8 cellular contexts compared by ENCODE assay signal in the genomic region with DNA sequence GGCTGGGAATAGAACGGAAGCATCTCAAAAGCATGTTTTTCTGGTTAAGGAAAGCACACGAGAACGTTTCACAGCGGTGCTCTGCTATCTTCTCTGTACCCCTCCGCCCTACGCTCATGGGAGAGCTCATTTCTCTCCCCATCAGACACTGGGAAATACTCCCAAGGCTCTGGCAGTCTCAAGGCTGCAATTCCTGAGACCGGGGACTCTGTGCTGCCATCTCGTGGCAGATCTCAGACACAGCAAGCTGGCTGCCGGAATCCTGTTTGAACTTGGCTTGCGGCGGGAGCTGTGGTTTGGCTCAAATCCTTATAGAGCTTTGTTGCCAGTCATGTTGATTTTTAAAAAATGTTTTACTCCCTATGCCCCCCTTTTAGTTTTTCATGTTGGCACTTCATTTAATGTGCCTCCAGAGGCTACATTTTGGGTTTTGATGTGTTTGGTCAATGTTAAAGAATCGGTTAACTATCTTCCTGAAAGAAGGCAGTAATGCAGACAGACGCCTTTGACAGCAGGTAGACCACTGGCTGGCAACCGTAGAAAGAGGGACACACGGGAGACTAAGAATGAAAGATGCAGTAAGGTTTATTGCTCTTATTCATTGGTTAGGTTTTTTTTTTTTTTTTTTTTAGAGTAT. TPM values are rescaled to one million over a fixed set of nuclear protein-coding genes. Genes with fewer than 3 reads are reported as not detected.
DNase-seq lines count a peak whose midpoint lies in the region; ATAC-seq, FAIRE-seq and TF ChIP-seq lines count a peak whose summit lies in the region.

No MANE protein-coding gene starts in this region.

- no peaks in the 10 kb centered on the region for H3K79me2 ChIP-seq in astrocyte (ENCODE audit: insufficient read depth, low read length)

- H3K9me3 ChIP-seq in astrocyte (ENCODE audit: insufficient read depth, low read depth, low read length) = no peaks in the 10 kb centered on the region

- peak overlapping the region; percentile 62 for H3K9ac ChIP-seq in astrocyte (ENCODE audit: low read length)

- peak overlapping the region; percentile 84 for H3K27ac ChIP-seq in astrocyte (ENCODE audit: low read depth, low read length)

- peaks cover 8% of the 10 kb centered on the region for H3K27me3 Mint-ChIP-seq in astrocyte (ENCODE audit: low read depth, unreplicated experiment)

- peaks cover 10% of the 10 kb centered on the region for H3K4me1 Mint-ChIP-seq in astrocyte (ENCODE audit: low read depth, unreplicated experiment)

- H3K36me3 Mint-ChIP-seq in astrocyte (ENCODE audit: low read depth, unreplicated experiment) = no peaks in the 10 kb centered on the region

- no peak overlapping the region for H3K4me3 Mint-ChIP-seq in astrocyte (ENCODE audit: unreplicated experiment)

- H3K9me3 Mint-ChIP-seq in astrocyte (ENCODE audit: unreplicated experiment) = no peaks in the 10 kb centered on the region

- no peak overlapping the region for H3K4me3 ChIP-seq in HFF-Myc (replicated peaks; ENCODE audit: low read depth, low read length)
- H3K4me3 ChIP-seq in astrocyte (ENCODE audit: insufficient read depth, low read depth, low read length) = no peak overlapping the region

- H3K27me3 ChIP-seq in astrocyte (ENCODE audit: insufficient read depth, low read length) = no peaks in the 10 kb centered on the region

- peak; percentile 97 for TF ChIP-seq CTCF in HFF-Myc (IDR thresholded peaks at IDR 0.05; ENCODE audit: low read depth, low read length, missing control alignments)
- peak; percentile 99 for TF ChIP-seq CTCF in astrocyte (IDR thresholded peaks at IDR 0.05; ENCODE audit: insufficient read depth, low read depth, low read length)

- peak; percentile 89 for ATAC-seq in sciatic nerve
- no peak for ATAC-seq in HG03378 (IDR thresholded peaks at IDR 0.05; ENCODE audit: unreplicated experiment)

- intact Hi-C loops in sciatic nerve (cut with DNase I) = no loop called here

- no peak overlapping the region for H2AFZ ChIP-seq in astrocyte (ENCODE audit: low read depth, low read length)

- H3K36me3 ChIP-seq in astrocyte (ENCODE audit: insufficient read depth, low read length) = no peaks in the 10 kb centered on the region

- DNase-seq in GM04504 (ENCODE audit: low read depth) (peak; percentile 90), HFF-Myc (ENCODE audit: extremely low read depth, low read depth) (peak; percentile 75), NCI-H1417 (lab: John Stamatoyannopoulos, UW) (peak; percentile 57 to 84 (median 67)), T-helper 1 cell (peak; percentile 12 to 53 (median 39)), astrocyte (ENCODE audit: low read depth) (peak; percentile 58), hepatic stellate cell (ENCODE audit: low spot score) (peak; percentile 65), sciatic nerve (ENCODE audit: low spot score) (peak; percentile 92)

- peak overlapping the region; percentile 13 for H3K27ac Mint-ChIP-seq in astrocyte (ENCODE audit: unreplicated experiment)

- H3K4me2 ChIP-seq in astrocyte (ENCODE audit: low read length) = peak overlapping the region; percentile 67

- H4K20me1 ChIP-seq in astrocyte (ENCODE audit: insufficient read depth, low read length) = no peaks in the 10 kb centered on the region

- peaks cover 13% of the 10 kb centered on the region for H3K4me1 ChIP-seq in astrocyte (ENCODE audit: insufficient read depth, low read length)

- FAIRE-seq in astrocyte (lab: Jason Lieb, UNC) = peak; percentile 98

RNA-seq across cellular contexts. Expression of gene BMPER, which starts 27.6 kb away (rescaled TPM):
- total RNA-seq in astrocyte = 2.1 and 4.4 TPM in 2 replicates
- 18.8 TPM for total RNA-seq in sciatic nerve

Comparison
In these comparisons a context has a peak if more than half of its experiments do, and no peak if none do; other contexts are left out.
1. DNase-seq: peak in every context shown above with its lines; median percentile 92 in sciatic nerve; 90 in GM04504; 75 in HFF-Myc; 67 in NCI-H1417; 65 in hepatic stellate cell; 58 in astrocyte; 39 in T-helper 1 cell.